In the genomic region with DNA sequence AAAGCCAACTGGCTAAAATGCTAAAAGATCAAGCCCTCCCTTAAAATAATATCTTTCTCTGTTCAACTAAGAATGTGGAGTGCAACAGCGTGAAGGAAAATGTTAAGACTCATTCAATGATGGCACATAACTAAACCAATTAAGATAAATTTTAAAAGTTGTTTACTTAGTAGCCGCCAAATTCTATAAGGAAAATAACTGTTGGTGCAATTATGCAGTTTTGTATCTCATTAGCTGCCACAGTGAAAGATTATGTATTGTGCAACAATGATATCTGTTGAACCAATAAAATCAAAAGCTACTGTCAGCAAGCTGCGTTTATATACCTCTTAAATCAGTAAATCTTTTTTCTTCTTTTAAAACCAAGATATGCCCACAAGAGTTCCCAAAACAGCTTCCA, we compare ENCODE assay signal across 1 cellular context.
TF ChIP-seq lines count a peak whose summit lies in the region.

No MANE protein-coding gene starts in this region.

TF ChIP-seq in IMR-90, 13 proteins besides CTCF, POLR2A, EP300 and RAD21:
- peak; percentile 72 for TF ChIP-seq CEBPB (IDR thresholded peaks at IDR 0.05; ENCODE audit: low read depth, low read length)
- TF ChIP-seq, protein P1, sequence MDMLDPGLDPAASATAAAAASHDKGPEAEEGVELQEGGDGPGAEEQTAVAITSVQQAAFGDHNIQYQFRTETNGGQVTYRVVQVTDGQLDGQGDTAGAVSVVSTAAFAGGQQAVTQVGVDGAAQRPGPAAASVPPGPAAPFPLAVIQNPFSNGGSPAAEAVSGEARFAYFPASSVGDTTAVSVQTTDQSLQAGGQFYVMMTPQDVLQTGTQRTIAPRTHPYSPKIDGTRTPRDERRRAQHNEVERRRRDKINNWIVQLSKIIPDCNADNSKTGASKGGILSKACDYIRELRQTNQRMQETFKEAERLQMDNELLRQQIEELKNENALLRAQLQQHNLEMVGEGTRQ (IDR thresholded peaks at IDR 0.05; ENCODE audit: low read depth, low read length), result no peak
